Comparison of ENCODE assay signal across 11 cellular contexts in the genomic region with DNA sequence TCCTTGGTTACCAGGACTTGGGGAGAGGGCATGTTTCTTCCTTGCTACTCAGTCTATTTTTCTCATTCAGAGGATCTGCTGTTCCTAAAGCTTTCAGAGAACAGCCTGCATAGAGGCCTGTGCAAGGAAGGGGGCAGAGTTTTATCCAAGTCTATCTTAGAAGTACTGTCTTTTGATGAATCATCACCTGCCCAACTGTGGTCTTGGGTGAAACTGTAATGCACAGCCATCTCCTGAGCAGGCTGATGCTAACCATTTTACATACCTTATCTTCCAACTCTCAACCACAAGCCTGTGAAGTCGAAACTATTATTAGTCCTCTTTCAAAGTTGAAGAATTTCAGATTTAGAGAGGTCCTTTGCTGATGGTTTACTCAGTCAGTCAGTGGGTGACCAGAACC.
DNase-seq lines count a peak whose midpoint lies in the region; ATAC-seq and FAIRE-seq lines count a peak whose summit lies in the region.
"Had no signal": no experiment of that assay in that cellular context is flagged by ENCODE, and none has a peak within 500 bp of the region (broad histone marks: within the 10 kb centered on the region; RNA-seq: fewer than 3 reads in every experiment).

No MANE protein-coding gene starts in this region.

- FAIRE-seq in urothelium cell line (lab: Jason Lieb, UNC): no peak

- H3K36me3 Mint-ChIP-seq in activated naive CD4-positive, alpha-beta T cell treated with anti-CD3 and anti-CD28 coated beads for 36 hours (ENCODE audit: low read depth): no peaks in the 10 kb centered on the region

- ATAC-seq in HG02642 (IDR thresholded peaks at IDR 0.05; ENCODE audit: poor library complexity, unreplicated experiment) (peak; percentile 90), HG03571 (IDR thresholded peaks at IDR 0.05; ENCODE audit: unreplicated experiment) (peak; percentile 89)

- no peaks in the 10 kb centered on the region for H3K27me3 Mint-ChIP-seq in activated naive CD4-positive, alpha-beta T cell treated with anti-CD3 and anti-CD28 coated beads for 36 hours (ENCODE audit: low read depth)

- no peaks in the 10 kb centered on the region for H3K9me3 Mint-ChIP-seq in activated naive CD4-positive, alpha-beta T cell treated with anti-CD3 and anti-CD28 coated beads for 36 hours

- H3K4me3 Mint-ChIP-seq in activated naive CD4-positive, alpha-beta T cell treated with anti-CD3 and anti-CD28 coated beads for 36 hours: no peak overlapping the region

- intact Hi-C loops in activated naive CD4-positive, alpha-beta T cell treated with anti-CD3 and anti-CD28 coated beads for 36 hours (cut with micrococcal nuclease): no loop called here

- DNase-seq in activated naive CD4-positive, alpha-beta T cell treated with anti-CD3 and anti-CD28 coated beads for 36 hours: peak; percentile 10
- DNase-seq in activated naive CD4-positive, alpha-beta T cell treated with anti-CD3 and anti-CD28 coated beads, Interleukin-2, amount 50 U/mL, for 16 hours: no peak
- DNase-seq in urothelium cell line (ENCODE audit: low spot score): peak; percentile 18
- no peak for DNase-seq in ecto neural progenitor cell (ENCODE audit: low spot score)
- no peak for DNase-seq in DMS153 (lab: John Stamatoyannopoulos, UW)
- no peak for DNase-seq in NCI-H1092 treated with DMSO at 0.1 percent for 48 hours (lab: John Stamatoyannopoulos, UW)
- DNase-seq: amniotic stem cell; NCI-H2081; stimulated activated CD4-positive, alpha-beta T cell treated with anti-CD3 and anti-CD28 coated beads, Interleukin-4, amount 100 ng/mL, for 1 hour had no signal

- H3K27ac Mint-ChIP-seq in activated naive CD4-positive, alpha-beta T cell treated with anti-CD3 and anti-CD28 coated beads for 36 hours: no peak overlapping the region

- H3K4me1 Mint-ChIP-seq in activated naive CD4-positive, alpha-beta T cell treated with anti-CD3 and anti-CD28 coated beads for 36 hours (ENCODE audit: low read depth): peaks cover 14% of the 10 kb centered on the region

- CTCF ChIA-PET in activated naive CD4-positive, alpha-beta T cell treated with anti-CD3 and anti-CD28 coated beads for 36 hours (lab: Charles Lee): no interaction called here

Comparison
In these comparisons a context has a peak if more than half of its experiments do, and no peak if none do; other contexts are left out.
1. DNase-seq: peak in activated naive CD4-positive, alpha-beta T cell treated with anti-CD3 and anti-CD28 coated beads for 36 hours (single experiment) and urothelium cell line (single experiment); none in activated naive CD4-positive, alpha-beta T cell treated with anti-CD3 and anti-CD28 coated beads, Interleukin-2, amount 50 U/mL, for 16 hours (single experiment), ecto neural progenitor cell (single experiment), DMS153 (single experiment) and NCI-H1092 treated with DMSO at 0.1 percent for 48 hours (single experiment).